Comparison of ENCODE assay signal across 17 cellular contexts in the genomic region with DNA sequence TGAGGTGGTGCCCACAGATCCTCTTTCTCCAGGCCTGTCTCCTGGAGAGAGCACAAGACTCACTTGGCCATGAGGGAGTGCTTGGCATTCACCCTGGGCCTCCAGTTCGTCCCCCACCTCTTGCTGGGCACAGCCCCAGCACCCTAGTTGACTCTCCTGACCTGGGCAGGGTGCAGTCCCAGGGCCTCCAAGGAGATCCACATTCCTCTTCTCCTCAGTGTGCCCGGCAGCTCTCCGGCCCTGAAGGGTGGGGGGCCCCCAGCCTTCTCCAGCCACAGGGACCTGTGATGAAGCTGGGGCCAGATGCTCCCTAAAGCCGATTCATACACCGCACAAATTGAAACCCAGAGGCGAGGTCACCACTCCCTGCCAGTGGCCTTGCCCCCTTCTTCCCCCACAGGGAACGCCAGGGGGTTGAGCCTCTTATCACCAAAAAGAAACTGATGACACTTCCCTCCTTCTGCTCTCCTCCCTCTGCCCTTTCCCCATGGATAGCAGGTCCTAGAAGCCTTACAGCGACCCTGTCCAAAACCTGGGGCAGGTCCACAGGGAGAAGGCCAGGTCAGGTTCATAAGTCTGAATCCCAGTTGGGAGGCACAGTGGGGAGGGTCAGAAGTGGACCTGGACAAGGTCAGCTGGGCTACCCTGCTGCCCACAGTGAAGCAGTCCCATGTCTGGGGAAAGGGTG. TPM values are rescaled to one million over a fixed set of nuclear protein-coding genes. Genes with fewer than 3 reads are reported as not detected.
DNase-seq lines count a peak whose midpoint lies in the region; FAIRE-seq and TF ChIP-seq lines count a peak whose summit lies in the region.
"Had no signal": no experiment of that assay in that cellular context is flagged by ENCODE, and none has a peak within 500 bp of the region (broad histone marks: within the 10 kb centered on the region; RNA-seq: fewer than 3 reads in every experiment).

No MANE protein-coding gene starts in this region.

- in situ Hi-C loops in HAP-1 (cut with MboI; ENCODE audit: low sequenced_read_pairs) = no loop called here

- no peak overlapping the region for H2AFZ ChIP-seq in neuron (ENCODE audit: low read depth, low read length)

- H3K27ac ChIP-seq in endodermal cell (ENCODE audit: low read depth, low read length) = no peak overlapping the region
- H3K27ac ChIP-seq: C4-2B had no signal

- FAIRE-seq in GM12892 (lab: Jason Lieb, UNC) = no peak

- no peak overlapping the region for H3K9ac ChIP-seq in endodermal cell (ENCODE audit: extremely low read depth, low read length, poor library complexity, severe bottlenecking)

- H3K27ac Mint-ChIP-seq in endodermal cell (no peak overlapping the region), glutamatergic neuron (ENCODE audit: unreplicated experiment) (no peak overlapping the region)

- H3K4me3 Mint-ChIP-seq in endodermal cell (no peak overlapping the region), glutamatergic neuron (ENCODE audit: unreplicated experiment) (no peak overlapping the region)

- peaks cover 9% of the 10 kb centered on the region for H3K4me1 ChIP-seq in HAP-1
- H3K4me1 ChIP-seq in endodermal cell (ENCODE audit: control insufficient read depth, insufficient read depth, low read length) = no peaks in the 10 kb centered on the region
- peaks cover 32% of the 10 kb centered on the region for H3K4me1 ChIP-seq in neuron (ENCODE audit: insufficient read depth, low read length)

- H3K27me3 Mint-ChIP-seq in endodermal cell (ENCODE audit: insufficient read depth) (peaks cover 95% of the 10 kb centered on the region), glutamatergic neuron (ENCODE audit: unreplicated experiment) (peaks cover 54% of the 10 kb centered on the region)

- H3K9me3 Mint-ChIP-seq in endodermal cell = no peaks in the 10 kb centered on the region
- peaks cover 5% of the 10 kb centered on the region for H3K9me3 Mint-ChIP-seq in glutamatergic neuron (ENCODE audit: unreplicated experiment)

- H3K9me3 ChIP-seq in HAP-1 (no peaks in the 10 kb centered on the region), endodermal cell (ENCODE audit: control insufficient read depth, low read length) (no peaks in the 10 kb centered on the region), neuron (ENCODE audit: low read length) (no peaks in the 10 kb centered on the region)

- no peak for TF ChIP-seq POLR2A in GM12892 (IDR thresholded peaks at IDR 0.05; ENCODE audit: low read depth, low read length)

- peak; percentile 34 for DNase-seq in GM10266 (ENCODE audit: extremely low spot score)
- DNase-seq in HAP-1 (ENCODE audit: low spot score in 2 of 2) = no peak
- DNase-seq in endodermal cell = peak; percentile 52
- no peak for DNase-seq in glutamatergic neuron
- no peak for DNase-seq in DMS 273 treated with DMSO at 0.1 percent for 48 hours (lab: John Stamatoyannopoulos, UW)
- DNase-seq in GM12892 (ENCODE audit: insufficient read length) = no peak
- no peak for DNase-seq in NK-92 (lab: John Stamatoyannopoulos, UW; ENCODE audit: unreplicated experiment)
- DNase-seq: DMS153, NCI-H1048, NCI-H1436 treated with DMSO at 0.1 percent for 48 hours, NCI-H2029 treated with DMSO at 0.1 percent for 48 hours, NCI-H510A treated with DMSO at 0.1 percent for 48 hours, NCI-H82, SHP77 had no signal

- H3K4me3 ChIP-seq in HAP-1 = peak overlapping the region; percentile 59
- H3K4me3 ChIP-seq in endodermal cell (ENCODE audit: low read length) = no peak overlapping the region
- H3K4me3 ChIP-seq in neuron (ENCODE audit: low read length) = peak overlapping the region; percentile 62

- H3K27me3 ChIP-seq in HAP-1 (ENCODE audit: low read depth) = no peaks in the 10 kb centered on the region; the same call in 1 of the 2 replicates
- H3K27me3 ChIP-seq in endodermal cell (ENCODE audit: control insufficient read depth, insufficient read depth, low read length, poor library complexity, severe bottlenecking) = peaks cover 97% of the 10 kb centered on the region
- H3K27me3 ChIP-seq in neuron (ENCODE audit: insufficient read depth, low read length) = peaks cover 7% of the 10 kb centered on the region

- H3K4me1 Mint-ChIP-seq in endodermal cell (peaks cover 8% of the 10 kb centered on the region), glutamatergic neuron (ENCODE audit: low read depth, unreplicated experiment) (peaks cover 2% of the 10 kb centered on the region)

- H3K36me3 Mint-ChIP-seq in endodermal cell (ENCODE audit: low read depth) = no peaks in the 10 kb centered on the region
- no peaks in the 10 kb centered on the region for H3K36me3 Mint-ChIP-seq in glutamatergic neuron (ENCODE audit: unreplicated experiment)

- TF ChIP-seq CTCF in GM10266 (IDR thresholded peaks at IDR 0.05; ENCODE audit: control insufficient read depth, insufficient read depth, low read depth, missing control alignments) (no peak), endodermal cell (conservative IDR thresholded peaks at IDR 0.05) (no peak), glutamatergic neuron (IDR thresholded peaks at IDR 0.05; ENCODE audit: partially characterized antibody, unreplicated experiment) (no peak)

- WGBS in endodermal cell (ENCODE audit: insufficient coverage in 1 of 2, insufficient read length in 1 of 2), 2 experiments = 7 to 15% methylated on average over 3 to 8 of the region's 8 CpGs

- H3K36me3 ChIP-seq in HAP-1 (replicated peaks) = peaks cover 16% of the 10 kb centered on the region; the same call in 1 of the 2 replicates
- H3K36me3 ChIP-seq in endodermal cell (ENCODE audit: control insufficient read depth, insufficient read depth, low read length) = no peaks in the 10 kb centered on the region
- H3K36me3 ChIP-seq in neuron (ENCODE audit: insufficient read depth, low read length) = peaks cover 17% of the 10 kb centered on the region

RNA-seq across cellular contexts. Expression of a gene that starts 3.1 kb away (rescaled TPM):
- total RNA-seq in endodermal cell = not detected
- polyA plus RNA-seq in endodermal cell (2013, experiment 1 of 2) = 16.1 TPM
- 19.3 TPM for polyA plus RNA-seq in endodermal cell (2013, experiment 2 of 2)
- total RNA-seq in glutamatergic neuron (ENCODE audit: unreplicated experiment) = 0.20 TPM
- not detected for polyA plus RNA-seq in GM12892 (2012; ENCODE audit: missing spikeins)
- total RNA-seq: MCF 10A had no signal

Comparison
In these comparisons a context has a peak if more than half of its experiments do, and no peak if none do; other contexts are left out.
1. DNase-seq: peak in GM10266 (single experiment) and endodermal cell (single experiment); none in HAP-1 (0 of 2), glutamatergic neuron (single experiment), DMS 273 treated with DMSO at 0.1 percent for 48 hours (single experiment), GM12892 (single experiment) and NK-92 (single experiment).